ENCODE assay signal across 7 cellular contexts in the genomic region with DNA sequence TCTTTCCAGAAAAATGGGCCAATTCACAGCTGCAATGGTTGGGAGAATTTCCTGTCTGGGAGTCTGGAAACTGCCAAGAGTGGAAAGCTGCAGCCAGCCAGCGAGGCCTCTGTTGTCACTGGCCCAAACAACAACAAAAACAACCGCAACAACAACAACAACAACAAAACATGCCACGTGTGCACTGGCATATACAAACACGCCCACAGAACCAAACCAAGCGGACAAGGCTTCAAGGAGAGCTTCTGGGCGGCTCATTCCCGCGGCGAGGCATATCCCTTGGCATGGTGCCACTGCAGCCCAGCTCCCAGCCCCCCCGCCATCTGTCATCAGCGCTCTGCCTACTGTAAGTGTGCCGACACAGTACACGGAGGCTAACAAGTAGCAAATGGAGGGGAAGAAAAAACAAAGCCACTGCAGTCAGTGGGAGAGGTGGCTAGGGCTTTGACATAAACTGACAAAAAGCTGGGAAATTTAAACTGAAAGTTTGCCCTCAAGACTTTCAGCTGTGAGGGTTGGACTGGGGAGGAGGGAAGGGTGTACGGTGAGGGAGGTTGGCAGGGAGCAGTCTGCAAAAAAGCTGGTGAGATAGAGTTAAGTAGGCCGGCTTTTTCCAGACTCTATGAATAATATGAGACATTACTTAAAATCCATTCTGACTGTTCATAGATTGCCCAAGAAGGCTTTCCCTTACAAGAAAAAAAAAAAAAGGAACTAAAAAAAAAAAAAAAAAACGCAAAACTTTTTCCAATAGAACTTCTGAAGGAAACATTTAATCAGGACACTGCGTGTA.
DNase-seq lines count a peak whose midpoint lies in the region; ATAC-seq and TF ChIP-seq lines count a peak whose summit lies in the region.

No MANE protein-coding gene starts in this region.

- ATAC-seq in SK-N-SH treated with all-trans-retinoic acid at 6 μM for 48 hours = peak; percentile 90
- ATAC-seq in HG03342 (IDR thresholded peaks at IDR 0.05; ENCODE audit: unreplicated experiment) = no peak
- no peak for ATAC-seq in HG03354 (IDR thresholded peaks at IDR 0.05; ENCODE audit: poor library complexity, severe bottlenecking, unreplicated experiment)

- DNase-seq in MV-4-11 (lab: John Stamatoyannopoulos, UW) (peak; percentile 42), glomerular visceral epithelial cell (ENCODE audit: extremely low spot score) (peak; percentile 71), retina (peak; percentile 30), LoVo (ENCODE audit: low spot score) (no peak)

TF ChIP-seq in SK-N-SH treated with all-trans-retinoic acid at 6 μM for 48 hours, 23 proteins besides CTCF, POLR2A, EP300 and RAD21:
- TF ChIP-seq, protein P1, sequence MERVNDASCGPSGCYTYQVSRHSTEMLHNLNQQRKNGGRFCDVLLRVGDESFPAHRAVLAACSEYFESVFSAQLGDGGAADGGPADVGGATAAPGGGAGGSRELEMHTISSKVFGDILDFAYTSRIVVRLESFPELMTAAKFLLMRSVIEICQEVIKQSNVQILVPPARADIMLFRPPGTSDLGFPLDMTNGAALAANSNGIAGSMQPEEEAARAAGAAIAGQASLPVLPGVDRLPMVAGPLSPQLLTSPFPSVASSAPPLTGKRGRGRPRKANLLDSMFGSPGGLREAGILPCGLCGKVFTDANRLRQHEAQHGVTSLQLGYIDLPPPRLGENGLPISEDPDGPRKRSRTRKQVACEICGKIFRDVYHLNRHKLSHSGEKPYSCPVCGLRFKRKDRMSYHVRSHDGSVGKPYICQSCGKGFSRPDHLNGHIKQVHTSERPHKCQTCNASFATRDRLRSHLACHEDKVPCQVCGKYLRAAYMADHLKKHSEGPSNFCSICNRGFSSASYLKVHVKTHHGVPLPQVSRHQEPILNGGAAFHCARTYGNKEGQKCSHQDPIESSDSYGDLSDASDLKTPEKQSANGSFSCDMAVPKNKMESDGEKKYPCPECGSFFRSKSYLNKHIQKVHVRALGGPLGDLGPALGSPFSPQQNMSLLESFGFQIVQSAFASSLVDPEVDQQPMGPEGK (CRISPR knock-in tag; IDR thresholded peaks at IDR 0.05; ENCODE audit: borderline replicate concordance) = 0 out of 2 replicates have a peak, but pooled peaks have one; percentile 56
- TF ChIP-seq TCF4 (CRISPR knock-in tag; IDR thresholded peaks at IDR 0.05; ENCODE audit: borderline replicate concordance) (peak; percentile 50; the same call in 1 of the 2 replicates), OSR1 (CRISPR knock-in tag; IDR thresholded peaks at IDR 0.05) (no peak)
